Comparison of ENCODE assay signal across 1 cellular context in genomic region chr14:65421201-65421981, GRCh38.
TF ChIP-seq lines count a peak whose summit lies in the region.

No MANE protein-coding gene starts in this region.

TF ChIP-seq in IMR-90, 13 proteins besides CTCF, POLR2A, EP300 and RAD21 (continued from another document):
- no peak for TF ChIP-seq USF2 (IDR thresholded peaks at IDR 0.05; ENCODE audit: low read depth, low read length)
- no peak for TF ChIP-seq BHLHE40 (IDR thresholded peaks at IDR 0.05; ENCODE audit: low read depth, low read length)
- no peak for TF ChIP-seq RFX5 (IDR thresholded peaks at IDR 0.05; ENCODE audit: low read depth, low read length)
- TF ChIP-seq ELK1 (IDR thresholded peaks at IDR 0.05; ENCODE audit: borderline replicate concordance, low read depth, low read length) = no peak
- TF ChIP-seq SMC3 (IDR thresholded peaks at IDR 0.05; ENCODE audit: low read depth, low read length) = no peak
- TF ChIP-seq MAFK (IDR thresholded peaks at IDR 0.05; ENCODE audit: low read depth, low read length) = no peak
- TF ChIP-seq CEBPB (IDR thresholded peaks at IDR 0.05; ENCODE audit: low read depth, low read length) = no peak
- no peak for TF ChIP-seq NFE2L2 (IDR thresholded peaks at IDR 0.05; ENCODE audit: low read depth, low read length)
- no peak for TF ChIP-seq CHD1 (IDR thresholded peaks at IDR 0.05; ENCODE audit: low read depth, low read length)
- TF ChIP-seq RCOR1 (IDR thresholded peaks at IDR 0.05; ENCODE audit: insufficient replicate concordance, low read length) = no peak
- TF ChIP-seq FOS (IDR thresholded peaks at IDR 0.05; ENCODE audit: low read depth, low read length) = no peak
- TF ChIP-seq MAZ (IDR thresholded peaks at IDR 0.05; ENCODE audit: borderline replicate concordance, low read depth, low read length) = no peak
TF ChIP-seq in IMR-90: peak in this region for 0.
